Comparison of ENCODE assay signal across 1 cellular context in the genomic region with DNA sequence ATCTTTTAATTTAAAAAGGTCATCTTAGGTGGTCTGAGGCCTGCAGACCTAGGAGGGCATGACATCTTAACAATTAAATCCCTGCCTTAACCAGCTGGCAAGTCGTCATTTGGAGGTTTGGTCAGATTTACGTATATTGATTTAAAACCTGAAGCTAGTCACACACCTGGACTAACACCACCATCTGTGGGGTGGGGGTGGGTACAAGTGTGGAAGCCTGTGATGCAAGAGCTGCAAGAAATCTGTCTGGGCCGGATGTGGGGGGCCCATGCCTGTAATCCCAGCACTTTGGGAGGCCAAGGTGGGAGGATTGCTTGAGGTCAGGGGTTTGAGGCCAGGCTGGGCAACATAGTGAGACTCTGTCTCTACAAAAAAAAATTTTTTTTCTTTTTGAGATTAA.
TF ChIP-seq lines count a peak whose summit lies in the region.

No MANE protein-coding gene starts in this region.

TF ChIP-seq in H1, 55 proteins besides CTCF, POLR2A, EP300 and RAD21:
- TF ChIP-seq NRF1 (IDR thresholded peaks at IDR 0.05; ENCODE audit: low read depth, low read length), result no peak
- no peak for TF ChIP-seq CREB1 (IDR thresholded peaks at IDR 0.05)
- no peak for TF ChIP-seq MAFK (IDR thresholded peaks at IDR 0.05; ENCODE audit: low read depth, low read length)
- no peak for TF ChIP-seq TCF12 (IDR thresholded peaks at IDR 0.05; ENCODE audit: low read depth, low read length)
- no peak for TF ChIP-seq SIRT6 (IDR thresholded peaks at IDR 0.05; ENCODE audit: low read length)
- no peak for TF ChIP-seq SRF (IDR thresholded peaks at IDR 0.05; ENCODE audit: low read depth, low read length)
- no peak for TF ChIP-seq BCL11A (IDR thresholded peaks at IDR 0.05; ENCODE audit: low read depth in 2 of 2, low read length in 2 of 2)
- TF ChIP-seq CHD1 (IDR thresholded peaks at IDR 0.05; ENCODE audit: low read depth, low read length), result no peak
- TF ChIP-seq JUN (IDR thresholded peaks at IDR 0.05; ENCODE audit: low read depth, low read length), result no peak
